Comparison of ENCODE assay signal across 14 cellular contexts in the genomic region with DNA sequence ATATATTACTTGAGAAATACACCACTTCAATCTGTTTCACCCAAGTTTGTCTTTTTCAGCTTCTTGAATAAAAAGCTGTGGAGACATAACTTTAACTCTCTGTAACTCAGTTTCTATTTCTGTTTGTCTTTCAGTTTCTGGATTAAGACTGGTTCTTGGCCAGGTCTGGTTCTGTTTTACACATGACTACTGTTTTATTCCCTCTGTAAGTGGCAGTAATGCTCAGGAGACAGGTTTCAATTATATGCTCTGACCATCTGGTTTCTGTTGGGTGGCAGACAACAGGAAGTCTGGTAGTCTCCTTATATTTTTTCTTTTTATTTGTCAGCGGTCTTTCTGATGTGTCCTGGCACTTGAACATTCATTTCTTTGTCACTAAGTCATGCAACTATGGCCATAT.
DNase-seq lines count a peak whose midpoint lies in the region; ATAC-seq and TF ChIP-seq lines count a peak whose summit lies in the region.
"Had no signal": no experiment of that assay in that cellular context is flagged by ENCODE, and none has a peak within 500 bp of the region (broad histone marks: within the 10 kb centered on the region; RNA-seq: fewer than 3 reads in every experiment).

No MANE protein-coding gene starts in this region.

- no peaks in the 10 kb centered on the region for H3K9me3 ChIP-seq in Loucy (ENCODE audit: insufficient read depth, low read depth, low read length)
- H3K9me3 ChIP-seq in psoas muscle: no peaks in the 10 kb centered on the region
- H3K9me3 ChIP-seq in ovary: no peaks in the 10 kb centered on the region
- H3K9me3 ChIP-seq: SJSA1, testis had no signal

- H3K4me1 ChIP-seq in Loucy (ENCODE audit: insufficient read depth, low read length, poor library complexity, severe bottlenecking): peaks cover 41% of the 10 kb centered on the region
- H3K4me1 ChIP-seq in psoas muscle: no peaks in the 10 kb centered on the region
- no peaks in the 10 kb centered on the region for H3K4me1 ChIP-seq in ovary (ENCODE audit: insufficient read depth)
- H3K4me1 ChIP-seq: SJSA1, testis had no signal

- H3F3A ChIP-seq in Loucy (ENCODE audit: low read depth): no peaks in the 10 kb centered on the region

- no peaks in the 10 kb centered on the region for H3K27me3 ChIP-seq in Loucy (ENCODE audit: insufficient read depth, low read length, poor library complexity, severe bottlenecking)
- H3K27me3 ChIP-seq in psoas muscle (ENCODE audit: insufficient read depth in 3 of 3, low read length in 2 of 3): peaks cover 0 to 7% (median 0%) of the 10 kb centered on the region in 3 donors
- no peaks in the 10 kb centered on the region for H3K27me3 ChIP-seq in ovary
- H3K27me3 ChIP-seq: SJSA1, testis had no signal

- H3K27ac ChIP-seq in psoas muscle (no peak overlapping the region), ovary (no peak overlapping the region)
- H3K27ac ChIP-seq: SJSA1, testis had no signal

- TF ChIP-seq POLR2A in ovary (IDR thresholded peaks at IDR 0.05): no peak

- TF ChIP-seq EP300 in ovary (IDR thresholded peaks at IDR 0.05): no peak

- intact Hi-C loops in psoas muscle (cut with DNase I) (no loop called here), ovary (cut with DNase I) (no loop called here)

- H3K9me2 ChIP-seq in Loucy (replicated peaks; ENCODE audit: low read depth, low read length): no peaks in the 10 kb centered on the region

- H3K4me2 ChIP-seq in Loucy (ENCODE audit: low read depth, low read length, poor library complexity, severe bottlenecking): peak overlapping the region; percentile 54

- WGBS in psoas muscle, 3 donors: 26 to 37% (median 32%) methylated on average over 1 of the region's 1 CpG
- WGBS in ovary, 3 donors: 58 to 75% (median 68%) methylated on average over 1 of the region's 1 CpG

- ATAC-seq in GM18858 (IDR thresholded peaks at IDR 0.05; ENCODE audit: unreplicated experiment) (peak; percentile 80), GM19468 (IDR thresholded peaks at IDR 0.05; ENCODE audit: extremely low read depth, unreplicated experiment) (peak; percentile 62), HG02943 (IDR thresholded peaks at IDR 0.05; ENCODE audit: low read depth, unreplicated experiment) (peak; percentile 69), psoas muscle (no peak)
- ATAC-seq: K562, WTC11 had no signal

- H3K36me3 ChIP-seq in Loucy (ENCODE audit: insufficient read depth, low read length) (no peaks in the 10 kb centered on the region), psoas muscle (ENCODE audit: insufficient read depth in 1 of 2, low read depth in 1 of 2) (no peaks in the 10 kb centered on the region), ovary (no peaks in the 10 kb centered on the region)
- H3K36me3 ChIP-seq: SJSA1 had no signal

- peak overlapping the region; percentile 49 for H2AFZ ChIP-seq in Loucy (ENCODE audit: low read length)

- no peaks in the 10 kb centered on the region for H4K20me1 ChIP-seq in Loucy (ENCODE audit: insufficient read depth, low read length, poor library complexity, severe bottlenecking)

- no peak for TF ChIP-seq CTCF in Loucy (conservative IDR thresholded peaks at IDR 0.05; ENCODE audit: low read length)
- TF ChIP-seq CTCF in psoas muscle (IDR thresholded peaks at IDR 0.05): no peak
- no peak for TF ChIP-seq CTCF in ovary (IDR thresholded peaks at IDR 0.05)

- peak overlapping the region; percentile 20 for H3K4me3 ChIP-seq in Loucy (ENCODE audit: low read length, poor library complexity, severe bottlenecking)
- H3K4me3 ChIP-seq in psoas muscle: no peak overlapping the region
- H3K4me3 ChIP-seq in ovary: no peak overlapping the region
- H3K4me3 ChIP-seq: K562, SJSA1, testis had no signal

- peak overlapping the region; percentile 33 for H3K9ac ChIP-seq in Loucy (ENCODE audit: low read depth, low read length, poor library complexity, severe bottlenecking)

- DNase-seq in NCI-H524 (lab: John Stamatoyannopoulos, UW) (no peak), HT-29 (ENCODE audit: low spot score) (no peak), psoas muscle (no peak), ovary (no peak)
- DNase-seq: CD4-positive, alpha-beta T cell; H9; testis had no signal

- H3K79me2 ChIP-seq in Loucy (ENCODE audit: insufficient read depth, low read length): no peaks in the 10 kb centered on the region

Comparison
In these comparisons a context has a peak if more than half of its experiments do, and no peak if none do; other contexts are left out.
1. ATAC-seq: peak in GM18858 (single experiment), GM19468 (single experiment) and HG02943 (single experiment); none in psoas muscle (0 of 4).